Comparison of ENCODE assay signal across 20 cellular contexts in genomic region chr14:89576960-89577359, GRCh38.
DNase-seq lines count a peak whose midpoint lies in the region; TF ChIP-seq lines count a peak whose summit lies in the region.
"Had no signal": no experiment of that assay in that cellular context is flagged by ENCODE, and none has a peak within 500 bp of the region (broad histone marks: within the 10 kb centered on the region; RNA-seq: fewer than 3 reads in every experiment).

No MANE protein-coding gene starts in this region.

- H3K27ac Mint-ChIP-seq in dendritic cell treated with granulocyte-macrophage colony-stimulating factor and Interleukin-4, amounts not matched to agents 40 ng/mL and 50 ng/mL, for 4 days, result peak overlapping the region; percentile 15
- no peak overlapping the region for H3K27ac Mint-ChIP-seq in progenitor cell of endocrine pancreas
- H3K27ac Mint-ChIP-seq: activated CD8-positive, alpha-beta T cell treated with anti-CD3 and anti-CD28 coated beads for 36 hours had no signal

- H3K27me3 ChIP-seq in iPS-20b (ENCODE audit: insufficient read depth, low read length), result no peaks in the 10 kb centered on the region
- H3K27me3 ChIP-seq: BLaER1 treated with 17β-estradiol and CSF1 and Interleukin-3, amounts not matched to agents 10 nM and 100 nM; brain microvascular endothelial cell had no signal

- no peaks in the 10 kb centered on the region for H3K9me3 ChIP-seq in iPS-20b (ENCODE audit: insufficient read depth, low read depth, low read length)

- H3K36me3 Mint-ChIP-seq in dendritic cell treated with granulocyte-macrophage colony-stimulating factor and Interleukin-4, amounts not matched to agents 40 ng/mL and 50 ng/mL, for 4 days (ENCODE audit: low read depth), result peaks cover 27% of the 10 kb centered on the region
- H3K36me3 Mint-ChIP-seq in progenitor cell of endocrine pancreas (ENCODE audit: insufficient read depth), result peaks cover under 1% of the 10 kb centered on the region

- intact Hi-C loops in dendritic cell treated with granulocyte-macrophage colony-stimulating factor and Interleukin-4, amounts not matched to agents 40 ng/mL and 50 ng/mL, for 4 days (cut with micrococcal nuclease), result no loop called here

- H3K27ac ChIP-seq in iPS-20b (ENCODE audit: low read length), result peak overlapping the region; percentile 35
- H3K27ac ChIP-seq: brain microvascular endothelial cell, SK-N-MC had no signal

- peaks cover 42% of the 10 kb centered on the region for H3K4me1 Mint-ChIP-seq in dendritic cell treated with granulocyte-macrophage colony-stimulating factor and Interleukin-4, amounts not matched to agents 40 ng/mL and 50 ng/mL, for 4 days (ENCODE audit: low read depth)
- peaks cover 31% of the 10 kb centered on the region for H3K4me1 Mint-ChIP-seq in progenitor cell of endocrine pancreas (ENCODE audit: low read depth)

- no peaks in the 10 kb centered on the region for H3K27me3 Mint-ChIP-seq in dendritic cell treated with granulocyte-macrophage colony-stimulating factor and Interleukin-4, amounts not matched to agents 40 ng/mL and 50 ng/mL, for 4 days
- H3K27me3 Mint-ChIP-seq in progenitor cell of endocrine pancreas, result peaks cover 10% of the 10 kb centered on the region
- H3K27me3 Mint-ChIP-seq: activated CD8-positive, alpha-beta T cell treated with anti-CD3 and anti-CD28 coated beads for 36 hours had no signal

- DNase-seq in HEK293T (ENCODE audit: extremely low spot score) (peak; percentile 17), progenitor cell of endocrine pancreas (ENCODE audit: low spot score, unreplicated experiment) (no peak), SKM-1 (lab: John Stamatoyannopoulos, UW; ENCODE audit: unreplicated experiment) (no peak), AG08395 (ENCODE audit: low spot score) (no peak), dedifferentiated amniotic fluid mesenchymal stem cell (ENCODE audit: extremely low spot score) (no peak)
- no peak for DNase-seq in stimulated activated naive CD4-positive, alpha-beta T cell treated with Interleukin-2 at 50 U/mL for 16 hours (lab: John Stamatoyannopoulos, UW)
- DNase-seq: ACHN; activated CD4-positive, CD25-positive, alpha-beta regulatory T cell; activated CD8-positive, alpha-beta T cell treated with anti-CD3 and anti-CD28 coated beads for 36 hours; activated gamma-delta T cell treated with Interleukin-2 at 50 U/mL for 16 hours; KBM-7; kidney; mammary epithelial cell; NCI-H1436 treated with DMSO at 0.1 percent for 48 hours; right cardiac atrium had no signal

- POLR2A ChIA-PET in HEK293T (lab: Yijun Ruan, JAX), result interaction anchor here (0.6 kb wide), 1 partner anchor 11 kb away, joined by 3 read pairs; no protein-coding TSS in a partner anchor

- peaks cover 17% of the 10 kb centered on the region for H3K36me3 ChIP-seq in iPS-20b (ENCODE audit: insufficient read depth, low read depth, low read length)
- H3K36me3 ChIP-seq: brain microvascular endothelial cell had no signal

- H3K9me3 Mint-ChIP-seq in dendritic cell treated with granulocyte-macrophage colony-stimulating factor and Interleukin-4, amounts not matched to agents 40 ng/mL and 50 ng/mL, for 4 days, result no peaks in the 10 kb centered on the region
- H3K9me3 Mint-ChIP-seq in progenitor cell of endocrine pancreas (ENCODE audit: low read depth), result no peaks in the 10 kb centered on the region
- H3K9me3 Mint-ChIP-seq: activated CD8-positive, alpha-beta T cell treated with anti-CD3 and anti-CD28 coated beads for 36 hours had no signal

- H3K4me3 ChIP-seq in iPS-20b (ENCODE audit: low read length), result peak overlapping the region; percentile 43
- H3K4me3 ChIP-seq: BLaER1 treated with 17β-estradiol and CSF1 and Interleukin-3, amounts not matched to agents 10 nM and 100 nM; SK-N-MC had no signal

- peaks cover 39% of the 10 kb centered on the region for H3K4me1 ChIP-seq in iPS-20b (ENCODE audit: insufficient read depth, low read length)

- no peak overlapping the region for H3K4me3 Mint-ChIP-seq in dendritic cell treated with granulocyte-macrophage colony-stimulating factor and Interleukin-4, amounts not matched to agents 40 ng/mL and 50 ng/mL, for 4 days
- H3K4me3 Mint-ChIP-seq in progenitor cell of endocrine pancreas (ENCODE audit: low read depth), result peak overlapping the region; percentile 59
- H3K4me3 Mint-ChIP-seq: activated CD8-positive, alpha-beta T cell treated with anti-CD3 and anti-CD28 coated beads for 36 hours had no signal

- TF ChIP-seq CTCF in progenitor cell of endocrine pancreas (IDR thresholded peaks at IDR 0.05; ENCODE audit: unreplicated experiment), result no peak

- CTCF ChIA-PET in HEK293T (lab: Yijun Ruan, JAX), result no interaction called here

- H3K9ac ChIP-seq in iPS-20b (ENCODE audit: low read depth, low read length), result peak overlapping the region; percentile 64; the same call in 1 of the 2 replicates
- H3K9ac ChIP-seq: BLaER1 treated with 17β-estradiol and CSF1 and Interleukin-3, amounts not matched to agents 10 nM and 100 nM had no signal

TF ChIP-seq in HEK293T, 16 proteins besides CTCF, POLR2A, EP300 and RAD21:
- TF ChIP-seq SUZ12 (IDR thresholded peaks at IDR 0.05) (no peak), FOXA1 (IDR thresholded peaks at IDR 0.05) (no peak)
- TF ChIP-seq, protein P1, sequence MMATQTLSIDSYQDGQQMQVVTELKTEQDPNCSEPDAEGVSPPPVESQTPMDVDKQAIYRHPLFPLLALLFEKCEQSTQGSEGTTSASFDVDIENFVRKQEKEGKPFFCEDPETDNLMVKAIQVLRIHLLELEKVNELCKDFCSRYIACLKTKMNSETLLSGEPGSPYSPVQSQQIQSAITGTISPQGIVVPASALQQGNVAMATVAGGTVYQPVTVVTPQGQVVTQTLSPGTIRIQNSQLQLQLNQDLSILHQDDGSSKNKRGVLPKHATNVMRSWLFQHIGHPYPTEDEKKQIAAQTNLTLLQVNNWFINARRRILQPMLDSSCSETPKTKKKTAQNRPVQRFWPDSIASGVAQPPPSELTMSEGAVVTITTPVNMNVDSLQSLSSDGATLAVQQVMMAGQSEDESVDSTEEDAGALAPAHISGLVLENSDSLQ (IDR thresholded peaks at IDR 0.05), result no peak
